20 cellular contexts compared by ENCODE assay signal in genomic region chr1:156367386-156368156, GRCh38. TPM values are rescaled to one million over a fixed set of nuclear protein-coding genes. Genes with fewer than 3 reads are reported as not detected.
A peak's percentile ranks its signal among the peaks of the same experiment; 100 is the strongest.
DNase-seq lines count a peak whose midpoint lies in the region; ATAC-seq and TF ChIP-seq lines count a peak whose summit lies in the region.
"Had no signal": no experiment of that assay in that cellular context is flagged by ENCODE, and none has a peak within 500 bp of the region (broad histone marks: within the 10 kb centered on the region; RNA-seq: fewer than 3 reads in every experiment).

No MANE protein-coding gene starts in this region.

- TF ChIP-seq CTCF in BE2C (IDR thresholded peaks at IDR 0.05; ENCODE audit: low read depth, low read length) (no peak), SK-N-SH (IDR thresholded peaks at IDR 0.05) (no peak), nephron (IDR thresholded peaks at IDR 0.05; ENCODE audit: unreplicated experiment in 3 of 3) (no peak), Peyer's patch (IDR thresholded peaks at IDR 0.05) (no peak)

- H4K20me1 ChIP-seq in SK-N-SH (ENCODE audit: insufficient read depth) = no peaks in the 10 kb centered on the region

- peak overlapping the region; percentile 21; the same call in 1 of the 2 replicates for H3K4me2 ChIP-seq in SK-N-SH

- TF ChIP-seq RAD21 in SK-N-SH (IDR thresholded peaks at IDR 0.05; ENCODE audit: low read length) = no peak

- H3K27ac ChIP-seq in SK-N-SH (ENCODE audit: low read depth in 2 of 2, low read length in 1 of 2) = peak overlapping the region in 1 of 2 experiments; percentile 64; a peak in 2 of 4 replicates
- H3K27ac ChIP-seq in Peyer's patch = no peak overlapping the region
- H3K27ac ChIP-seq: SJSA1 had no signal

- no peak overlapping the region for H3K9ac ChIP-seq in SK-N-SH

- no peaks in the 10 kb centered on the region for H3K36me3 Mint-ChIP-seq in nephron (ENCODE audit: low read depth)

- POLR2A ChIA-PET in SK-N-SH (lab: Yijun Ruan, JAX) = no interaction called here

- CTCF ChIA-PET in SK-N-SH (lab: Yijun Ruan, JAX) = interaction anchor here (0.6 to 11.5 kb wide), 4 partner anchors 10 to 48 kb away, joined by 3 to 117 read pairs (median 3); no protein-coding TSS in a partner anchor

- H3K9me3 Mint-ChIP-seq in nephron = no peaks in the 10 kb centered on the region

- H3K4me1 ChIP-seq in BE2C (peaks cover 21% of the 10 kb centered on the region), SK-N-SH (ENCODE audit: control insufficient read depth in 1 of 2, insufficient read depth in 2 of 2, low read depth in 1 of 2, low read length in 1 of 2) (peaks cover 0 to 17% of the 10 kb centered on the region in 2 experiments; a peak in 1 of 4 replicates), Peyer's patch (peaks cover 0 to 8% (median 3%) of the 10 kb centered on the region in 4 donors)
- H3K4me1 ChIP-seq: HAP-1 had no signal

- TF ChIP-seq POLR2A in Peyer's patch (IDR thresholded peaks at IDR 0.05) = no peak

- peak; percentile 49 for DNase-seq in BE2C
- peak; percentile 61 for DNase-seq in SK-N-SH
- DNase-seq in midbrain (lab: John Stamatoyannopoulos, UW) = no peak
- no peak for DNase-seq in Peyer's patch
- no peak for DNase-seq in inferior parietal cortex (ENCODE audit: extremely low spot score)
- DNase-seq: C1 segment of cervical spinal cord, DMS 273 treated with DMSO at 0.1 percent for 48 hours, GDM1, MV-4-11, NCI-H1417, NCI-H1930, NCI-H2171 treated with DMSO at 0.1 percent for 48 hours, NCI-H446 treated with DMSO at 0.1 percent for 48 hours, PC-3 had no signal

- peaks cover 64% of the 10 kb centered on the region for H3K27me3 Mint-ChIP-seq in nephron (ENCODE audit: low read depth)

- H3K27ac Mint-ChIP-seq in nephron = peak overlapping the region; percentile 70 to 79 (median 74)

- peaks cover 5% of the 10 kb centered on the region for H3K4me1 Mint-ChIP-seq in nephron

- H3K4me3 Mint-ChIP-seq in nephron = peak overlapping the region in 2 of 3 experiments; percentile 37 to 51

- no peak for TF ChIP-seq EP300 in SK-N-SH (IDR thresholded peaks at IDR 0.05; ENCODE audit: borderline replicate concordance in 1 of 2, low read depth in 1 of 2, low read length in 1 of 2)

- no peaks in the 10 kb centered on the region for H3K9me2 ChIP-seq in SK-N-SH

- H2AFZ ChIP-seq in SK-N-SH (ENCODE audit: low read depth) = no peak overlapping the region

- H3K36me3 ChIP-seq in BE2C = no peaks in the 10 kb centered on the region
- H3K36me3 ChIP-seq in SK-N-SH (replicated peaks in 1 of 2; ENCODE audit: control insufficient read depth in 1 of 2, insufficient read depth in 2 of 2, low read length in 1 of 2) = no peaks in the 10 kb centered on the region
- H3K36me3 ChIP-seq in Peyer's patch = no peaks in the 10 kb centered on the region
- H3K36me3 ChIP-seq: HAP-1, SJSA1 had no signal

- no peaks in the 10 kb centered on the region for H3K79me2 ChIP-seq in SK-N-SH (ENCODE audit: insufficient read depth)

- WGBS in SK-N-SH (ENCODE audit: low lambda C conversion rate) = 51% methylated on average over 7 of the region's 9 CpGs

- no peaks in the 10 kb centered on the region for H3F3A ChIP-seq in SK-N-SH (replicated peaks; ENCODE audit: insufficient read depth)

- H3K4me3 ChIP-seq in BE2C (ENCODE audit: low read depth, low read length) (peak overlapping the region; percentile 11; the same call in 1 of the 2 replicates), SK-N-SH (ENCODE audit: low read depth in 2 of 2, low read length in 1 of 2) (no peak overlapping the region), Peyer's patch (no peak overlapping the region)
- H3K4me3 ChIP-seq: GM12878, HAP-1, SJSA1 had no signal

- H3K27me3 ChIP-seq in BE2C (no peaks in the 10 kb centered on the region), SK-N-SH (ENCODE audit: insufficient read depth) (no peaks in the 10 kb centered on the region; the same call in 1 of the 2 replicates), Peyer's patch (no peaks in the 10 kb centered on the region)

- H3K9me3 ChIP-seq in BE2C (no peaks in the 10 kb centered on the region), SK-N-SH (no peaks in the 10 kb centered on the region), Peyer's patch (no peaks in the 10 kb centered on the region)
- H3K9me3 ChIP-seq: HAP-1, SJSA1 had no signal

- ATAC-seq in esophagus mucosa = peak; percentile 34
- ATAC-seq in GM21723 (IDR thresholded peaks at IDR 0.05; ENCODE audit: unreplicated experiment) = no peak
- ATAC-seq: GM12878 had no signal

TF ChIP-seq in SK-N-SH, 30 proteins besides CTCF, POLR2A, EP300 and RAD21:
- TF ChIP-seq FOSL2 (IDR thresholded peaks at IDR 0.05; ENCODE audit: borderline replicate concordance, low read depth) (no peak), SMC3 (IDR thresholded peaks at IDR 0.05; ENCODE audit: low read depth, low read length) (no peak), RFX5 (IDR thresholded peaks at IDR 0.05; ENCODE audit: low read length) (no peak), RCOR1 (IDR thresholded peaks at IDR 0.05; ENCODE audit: low read length) (no peak), POLR2AphosphoS5 (IDR thresholded peaks at IDR 0.05; ENCODE audit: low read depth, low read length) (no peak), EZH2phosphoT487 (IDR thresholded peaks at IDR 0.05; ENCODE audit: borderline replicate concordance, low read depth) (no peak), PBX3 (IDR thresholded peaks at IDR 0.05) (no peak), TEAD4 (IDR thresholded peaks at IDR 0.05; ENCODE audit: borderline replicate concordance, insufficient read depth) (no peak), TAF1 (IDR thresholded peaks at IDR 0.05; ENCODE audit: borderline replicate concordance, low read depth, low read length) (no peak)
TF ChIP-seq in SK-N-SH: peak in this region for 0.

RNA-seq across cellular contexts. Expression of gene RHBG, which starts 1.4 kb away (rescaled TPM):
- not detected for polyA plus RNA-seq in BE2C (2012; ENCODE audit: insufficient read depth, insufficient read length, low read depth)
- 0.18 TPM in 1 of 2 replicates, not detected in the other for polyA plus RNA-seq in SK-N-SH (2012; rRNA removed)
- not detected in 2 replicates for polyA plus RNA-seq in SK-N-SH (2012; cell fraction: cytosol; rRNA removed)
- 0.15 TPM in 1 of 2 replicates, not detected in the other for polyA plus RNA-seq in SK-N-SH (2012; cell fraction: nucleus; rRNA removed)
- total RNA-seq in esophagus mucosa (1.7 TPM), Peyer's patch (1 to 10 TPM in 1 of 4 donors, not detected in 3; 3.1 TPM)
- total RNA-seq: GM12878, SJSA1 had no signal
- polyA plus RNA-seq: GM12878 had no signal

RNA-seq across cellular contexts. Expression of gene TSACC, which starts 29.2 kb away (rescaled TPM):
- not detected for polyA plus RNA-seq in BE2C (2012; ENCODE audit: insufficient read depth, insufficient read length, low read depth)
- 1.5 TPM in 2 replicates for polyA plus RNA-seq in SK-N-SH (2012; rRNA removed)
- 1.1 and 1.7 TPM in 2 replicates for polyA plus RNA-seq in SK-N-SH (2012; cell fraction: cytosol; rRNA removed)
- 1.0 and 1.2 TPM in 2 replicates for polyA plus RNA-seq in SK-N-SH (2012; cell fraction: nucleus; rRNA removed)
- 0.80 TPM for total RNA-seq in esophagus mucosa
- total RNA-seq in Peyer's patch = not detected
- total RNA-seq: GM12878, SJSA1 had no signal

RNA-seq across cellular contexts. Expression of gene CCT3, which starts 29.5 kb away (rescaled TPM):
- polyA plus RNA-seq in BE2C (2012; ENCODE audit: insufficient read depth, insufficient read length, low read depth) = 599 TPM
- polyA plus RNA-seq in SK-N-SH (2012; rRNA removed) = 295 and 359 TPM in 2 replicates
- 291 and 349 TPM in 2 replicates for polyA plus RNA-seq in SK-N-SH (2012; cell fraction: cytosol; rRNA removed)
- 201 and 250 TPM in 2 replicates for polyA plus RNA-seq in SK-N-SH (2012; cell fraction: nucleus; rRNA removed)
- total RNA-seq in esophagus mucosa = 178 TPM
- total RNA-seq in Peyer's patch = 100 to 1,000 TPM in 3 of 4 donors, 10 to 100 TPM in 1; 63.9 to 148 (median 134) TPM

Comparison
In these comparisons a context has a peak if more than half of its experiments do, and no peak if none do; other contexts are left out.
1. DNase-seq: peak in BE2C (single experiment) and SK-N-SH (single experiment); none in midbrain (single experiment), Peyer's patch (0 of 3) and inferior parietal cortex (single experiment).